ENCODE assay signal across 1 cellular context in the genomic region with DNA sequence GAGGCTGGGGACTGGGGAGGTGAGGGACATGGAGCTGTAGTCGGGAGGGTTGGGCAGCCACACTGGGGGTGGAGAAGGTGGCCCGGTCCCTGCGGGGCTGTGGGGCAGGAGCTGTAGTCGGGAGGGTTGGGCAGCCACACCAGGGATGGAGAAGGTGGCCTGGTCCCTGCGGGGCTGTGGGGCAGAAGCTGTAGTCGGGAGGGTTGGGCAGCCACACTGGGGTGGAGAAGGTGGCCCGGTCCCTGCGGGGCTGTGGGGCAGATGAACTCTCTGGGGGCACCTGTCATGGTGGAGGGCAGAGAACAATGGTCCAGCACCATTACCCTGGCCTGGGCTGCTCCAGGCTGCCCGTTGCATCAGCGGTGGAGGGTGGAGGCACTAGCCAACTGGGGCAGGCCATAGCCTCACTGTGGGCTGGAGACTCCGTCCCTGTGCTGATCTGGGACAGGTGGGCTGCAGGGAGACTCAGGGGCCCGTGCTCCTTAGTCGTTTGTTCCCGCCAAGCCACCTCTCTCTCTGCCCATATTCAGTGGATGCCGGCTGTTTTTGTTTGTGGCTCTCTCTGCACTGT.
TF ChIP-seq lines count a peak whose summit lies in the region.

No MANE protein-coding gene starts in this region.

TF ChIP-seq in WTC11, 78 proteins besides CTCF, POLR2A, EP300 and RAD21 (continued from another document):
- TF ChIP-seq, protein P1, sequence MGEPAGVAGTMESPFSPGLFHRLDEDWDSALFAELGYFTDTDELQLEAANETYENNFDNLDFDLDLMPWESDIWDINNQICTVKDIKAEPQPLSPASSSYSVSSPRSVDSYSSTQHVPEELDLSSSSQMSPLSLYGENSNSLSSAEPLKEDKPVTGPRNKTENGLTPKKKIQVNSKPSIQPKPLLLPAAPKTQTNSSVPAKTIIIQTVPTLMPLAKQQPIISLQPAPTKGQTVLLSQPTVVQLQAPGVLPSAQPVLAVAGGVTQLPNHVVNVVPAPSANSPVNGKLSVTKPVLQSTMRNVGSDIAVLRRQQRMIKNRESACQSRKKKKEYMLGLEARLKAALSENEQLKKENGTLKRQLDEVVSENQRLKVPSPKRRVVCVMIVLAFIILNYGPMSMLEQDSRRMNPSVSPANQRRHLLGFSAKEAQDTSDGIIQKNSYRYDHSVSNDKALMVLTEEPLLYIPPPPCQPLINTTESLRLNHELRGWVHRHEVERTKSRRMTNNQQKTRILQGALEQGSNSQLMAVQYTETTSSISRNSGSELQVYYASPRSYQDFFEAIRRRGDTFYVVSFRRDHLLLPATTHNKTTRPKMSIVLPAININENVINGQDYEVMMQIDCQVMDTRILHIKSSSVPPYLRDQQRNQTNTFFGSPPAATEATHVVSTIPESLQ (CRISPR knock-in tag; IDR thresholded peaks at IDR 0.05), result no peak
- TF ChIP-seq, protein P2, sequence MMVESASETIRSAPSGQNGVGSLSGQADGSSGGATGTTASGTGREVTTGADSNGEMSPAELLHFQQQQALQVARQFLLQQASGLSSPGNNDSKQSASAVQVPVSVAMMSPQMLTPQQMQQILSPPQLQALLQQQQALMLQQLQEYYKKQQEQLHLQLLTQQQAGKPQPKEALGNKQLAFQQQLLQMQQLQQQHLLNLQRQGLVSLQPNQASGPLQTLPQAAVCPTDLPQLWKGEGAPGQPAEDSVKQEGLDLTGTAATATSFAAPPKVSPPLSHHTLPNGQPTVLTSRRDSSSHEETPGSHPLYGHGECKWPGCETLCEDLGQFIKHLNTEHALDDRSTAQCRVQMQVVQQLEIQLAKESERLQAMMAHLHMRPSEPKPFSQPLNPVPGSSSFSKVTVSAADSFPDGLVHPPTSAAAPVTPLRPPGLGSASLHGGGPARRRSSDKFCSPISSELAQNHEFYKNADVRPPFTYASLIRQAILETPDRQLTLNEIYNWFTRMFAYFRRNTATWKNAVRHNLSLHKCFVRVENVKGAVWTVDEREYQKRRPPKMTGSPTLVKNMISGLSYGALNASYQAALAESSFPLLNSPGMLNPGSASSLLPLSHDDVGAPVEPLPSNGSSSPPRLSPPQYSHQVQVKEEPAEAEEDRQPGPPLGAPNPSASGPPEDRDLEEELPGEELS (CRISPR knock-in tag; IDR thresholded peaks at IDR 0.05), result no peak
- TF ChIP-seq ZSCAN18 (CRISPR knock-in tag; IDR thresholded peaks at IDR 0.05) (no peak), FOXK1 (CRISPR knock-in tag; IDR thresholded peaks at IDR 0.05) (no peak), E2F1 (CRISPR knock-in tag; IDR thresholded peaks at IDR 0.05) (no peak), SMAD3 (CRISPR knock-in tag; IDR thresholded peaks at IDR 0.05; ENCODE audit: borderline replicate concordance) (no peak), ZNF263 (CRISPR knock-in tag; IDR thresholded peaks at IDR 0.05; ENCODE audit: low read depth) (no peak)
